ENCODE assay signal across 15 cellular contexts in genomic region chr12:39368891-39369290, GRCh38.
"Had no signal": no experiment of that assay in that cellular context is flagged by ENCODE, and none has a peak within 500 bp of the region (broad histone marks: within the 10 kb centered on the region; RNA-seq: fewer than 3 reads in every experiment).

No MANE protein-coding gene starts in this region.

- H3K9me3 ChIP-seq: breast epithelium, esophagus muscularis mucosa, lower lobe of right lung, pancreas, tibial nerve, vagina had no signal

- H3K4me1 ChIP-seq: breast epithelium, esophagus muscularis mucosa, lower lobe of right lung, tibial nerve, vagina had no signal

- H3K4me3 ChIP-seq: breast epithelium, esophagus muscularis mucosa, lower lobe of right lung, pancreas, tibial nerve, vagina had no signal

- ATAC-seq: left colon; lower lobe of right lung; natural killer cell; pancreas; stimulated activated naive CD8-positive, alpha-beta T cell treated with anti-CD3 and anti-CD28 coated beads, Interleukin-15, Interleukin-2, amounts not matched to agents 100 U/mL and 50 U/mL, for 24 hours had no signal

- DNase-seq: activated CD4-positive, alpha-beta T cell treated with anti-CD3 and anti-CD28 coated beads, Interleukin-2, amount 50 U/mL, for 48 hours; activated naive CD4-positive, alpha-beta T cell treated with Interleukin-2 at 50 U/mL for 16 hours; aorta; effector CD8-positive, alpha-beta T cell; left colon; lower lobe of right lung; natural killer cell; pancreas; stimulated activated naive CD8-positive, alpha-beta T cell treated with anti-CD3 and anti-CD28 coated beads, Interleukin-15, Interleukin-2, amounts not matched to agents 100 U/mL and 50 U/mL, for 24 hours; substantia nigra had no signal

- H3K27ac ChIP-seq: breast epithelium, esophagus muscularis mucosa, lower lobe of right lung, pancreas, tibial nerve, vagina had no signal

- FAIRE-seq: pancreas, TTC549 had no signal
